8 cellular contexts compared by ENCODE assay signal in the genomic region with DNA sequence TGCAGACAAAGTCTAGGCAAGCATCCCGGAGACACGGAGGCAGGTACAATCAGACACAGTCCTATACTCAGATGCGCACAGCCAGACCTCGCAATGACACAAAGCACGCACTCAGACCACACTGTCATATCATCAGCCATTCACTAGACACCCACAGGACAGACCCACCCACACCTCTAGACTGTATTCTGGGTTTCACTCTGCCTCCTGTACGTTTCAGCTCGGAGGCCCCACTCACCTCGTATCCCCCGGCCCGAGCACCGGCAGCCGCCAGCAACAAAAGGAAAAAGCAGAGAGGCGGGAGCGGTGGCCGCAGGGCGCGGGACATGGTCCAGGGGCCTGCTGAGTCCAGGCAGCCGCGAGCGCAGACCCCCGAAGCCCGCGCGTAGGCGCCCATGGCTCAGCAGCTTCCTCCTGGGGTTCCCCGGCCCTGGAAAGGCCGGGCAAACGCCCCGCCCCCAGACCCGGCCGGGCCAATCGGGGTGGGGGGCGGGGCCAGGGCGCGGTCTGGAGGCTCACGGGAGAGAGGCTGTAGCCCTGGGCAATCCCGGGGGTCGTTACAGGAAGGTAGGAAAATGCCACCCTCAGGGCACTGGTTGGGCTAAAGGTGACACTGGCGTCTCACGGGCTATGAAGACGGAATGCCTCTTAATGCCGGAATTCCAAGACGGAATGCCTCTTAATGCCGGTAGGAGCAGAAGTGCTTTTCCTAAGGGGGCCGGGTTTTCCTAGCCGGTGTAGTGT. TPM values are rescaled to one million over a fixed set of nuclear protein-coding genes. Genes with fewer than 3 reads are reported as not detected.
DNase-seq lines count a peak whose midpoint lies in the region; ATAC-seq and TF ChIP-seq lines count a peak whose summit lies in the region.

A gene (minus strand): TSS at position 438 of the 744 bp plus-strand sequence. CDS start 41 bp downstream, at position 397.
A gene with protein sequence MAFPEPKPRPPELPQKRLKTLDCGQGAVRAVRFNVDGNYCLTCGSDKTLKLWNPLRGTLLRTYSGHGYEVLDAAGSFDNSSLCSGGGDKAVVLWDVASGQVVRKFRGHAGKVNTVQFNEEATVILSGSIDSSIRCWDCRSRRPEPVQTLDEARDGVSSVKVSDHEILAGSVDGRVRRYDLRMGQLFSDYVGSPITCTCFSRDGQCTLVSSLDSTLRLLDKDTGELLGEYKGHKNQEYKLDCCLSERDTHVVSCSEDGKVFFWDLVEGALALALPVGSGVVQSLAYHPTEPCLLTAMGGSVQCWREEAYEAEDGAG (plus strand): TSS at position 503 of the 744 bp plus-strand sequence. CDS start 2,984 bp downstream, outside the sequence.

- H3K4me3 ChIP-seq in dorsolateral prefrontal cortex (peak within 1 kb of the TSS; percentile 66 to 100 (median 92)), lower leg skin (ENCODE audit: low read depth, poor library complexity, severe bottlenecking) (peak within 1 kb of the TSS; percentile 75)

- intact Hi-C loops in dorsolateral prefrontal cortex (cut with DNase I) (loop anchor here in 1 of 2 donors (5.0 kb wide), 1 partner anchor 99 kb away; no protein-coding TSS in a partner anchor), lower leg skin (cut with DNase I; ENCODE audit: low total_unique reads) (no loop called here)

- H3K27me3 ChIP-seq in dorsolateral prefrontal cortex, result no peaks in the 10 kb centered on the region

- no peak for ATAC-seq in GM18505 (IDR thresholded peaks at IDR 0.05; ENCODE audit: unreplicated experiment)
- ATAC-seq in HG03175 (IDR thresholded peaks at IDR 0.05; ENCODE audit: unreplicated experiment), result peak; percentile 42
- ATAC-seq in HG02840 (IDR thresholded peaks at IDR 0.05; ENCODE audit: low FRiP score, unreplicated experiment), result no peak

- peak; percentile 10 for DNase-seq in NCI-H748 treated with DMSO at 0.1 percent for 48 hours (lab: John Stamatoyannopoulos, UW)
- DNase-seq in activated CD4-positive, alpha-beta T cell treated with anti-CD3 and anti-CD28 coated beads, Interleukin-2, amount 50 U/mL, for 48 hours, result peak; percentile 84 to 86
- DNase-seq in dorsolateral prefrontal cortex, result peak in 9 of 10 donors; percentile 48 to 83 (median 65)
- DNase-seq in lower leg skin (ENCODE audit: low spot score in 2 of 2), result peak; percentile 63 to 93
- DNase-seq in stimulated activated CD4-positive, alpha-beta T cell treated with anti-CD3 and anti-CD28 coated beads, Interleukin-4, amount 100 ng/mL, for 48 hours (ENCODE audit: low read depth in 2 of 2), result peak; percentile 70 to 79

- 0 to 1% methylated on average over 34 to 40 of the region's 46 CpGs for WGBS in lower leg skin, 2 donors

- peak within 1 kb of the TSS in 54 of 59 donors; percentile 21 to 89 (median 74) for H3K27ac ChIP-seq in dorsolateral prefrontal cortex

- TF ChIP-seq POLR2A in GM18505 (IDR thresholded peaks at IDR 0.05; ENCODE audit: borderline replicate concordance, extremely low read depth, insufficient read depth, insufficient read length) (peak; percentile 72), lower leg skin (IDR thresholded peaks at IDR 0.05) (no peak)

- TF ChIP-seq CTCF in dorsolateral prefrontal cortex (IDR thresholded peaks at IDR 0.05 in 54 of 56, conservative IDR thresholded peaks at IDR 0.05 in 2 of 56; ENCODE audit: low read depth in 1 of 56, partially characterized antibody in 56 of 56) (peak in 2 of 56 donors; percentile 12 to 13), lower leg skin (IDR thresholded peaks at IDR 0.05) (no peak)

RNA-seq across cellular contexts. Expression of the first gene that starts in this region (rescaled TPM):
- total RNA-seq in dorsolateral prefrontal cortex (10 to 100 TPM; 16.5 to 62.2 (median 32.8) TPM), lower leg skin (10 to 100 TPM; 52.8 to 83.0 (median 74.9) TPM)

RNA-seq across cellular contexts. Expression of the second gene that starts in this region (rescaled TPM):
- 10 to 100 TPM; 11.8 to 30.1 (median 19.5) TPM for total RNA-seq in dorsolateral prefrontal cortex
- 10 to 100 TPM; 15.3 to 23.7 (median 19.3) TPM for total RNA-seq in lower leg skin

Comparison
In these comparisons a context has a peak if more than half of its experiments do, and no peak if none do; other contexts are left out.
1. DNase-seq: peak in every context shown above with its lines; median percentile 85 in activated CD4-positive, alpha-beta T cell treated with anti-CD3 and anti-CD28 coated beads, Interleukin-2, amount 50 U/mL, for 48 hours; 78 in lower leg skin; 74 in stimulated activated CD4-positive, alpha-beta T cell treated with anti-CD3 and anti-CD28 coated beads, Interleukin-4, amount 100 ng/mL, for 48 hours; 65 in dorsolateral prefrontal cortex; 10 in NCI-H748 treated with DMSO at 0.1 percent for 48 hours.